In the genomic region with DNA sequence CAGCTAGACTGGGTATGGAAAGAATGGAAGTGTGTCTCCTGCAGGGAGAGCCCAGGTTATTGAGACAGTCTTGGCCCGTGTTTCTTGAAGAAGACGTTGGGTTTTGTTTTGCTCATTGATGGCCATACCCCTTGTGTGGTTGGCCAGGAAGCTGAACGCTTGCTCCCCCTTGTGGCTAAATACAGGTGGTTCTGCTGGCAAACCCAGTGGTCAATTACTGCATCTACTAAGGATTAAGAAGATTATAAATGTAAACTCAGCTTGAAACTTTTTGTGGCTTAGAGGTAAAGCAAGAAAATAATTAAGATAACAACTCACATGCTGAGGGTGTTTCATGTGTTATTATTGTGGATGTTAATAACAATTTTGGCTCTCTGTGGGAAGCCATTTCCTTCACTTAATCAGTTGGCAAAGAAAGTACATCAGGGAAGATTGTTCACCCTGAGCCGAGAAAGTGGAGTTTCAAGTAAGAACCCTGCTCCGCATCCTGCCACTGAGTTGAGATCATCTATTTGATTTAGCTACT, we compare ENCODE assay signal across 8 cellular contexts.
A peak's percentile ranks its signal among the peaks of the same experiment; 100 is the strongest.
DNase-seq lines count a peak whose midpoint lies in the region; ATAC-seq and TF ChIP-seq lines count a peak whose summit lies in the region.

No MANE protein-coding gene starts in this region.

- no TSS peak for BruUV-seq in Calu3 (replicated peaks; lab: Mats Ljungman, UMichigan)
- BruUV-seq in IMR-90 (replicated peaks; lab: Mats Ljungman, UMichigan), result no TSS peak
- BruUV-seq in PC-9 (replicated peaks; lab: Mats Ljungman, UMichigan), result no TSS peak

- H2BK5ac ChIP-seq in IMR-90 (ENCODE audit: low read depth, low read length, poor library complexity, severe bottlenecking), result peak overlapping the region; percentile 64

- no peaks in the 10 kb centered on the region for H3K9me2 ChIP-seq in PC-9 (ENCODE audit: insufficient read depth)

- H3K27me3 ChIP-seq in IMR-90 (ENCODE audit: control insufficient read depth, insufficient read depth, low read length), result no peaks in the 10 kb centered on the region
- no peaks in the 10 kb centered on the region for H3K27me3 ChIP-seq in PC-9 (ENCODE audit: insufficient read depth, low read depth)
- no peaks in the 10 kb centered on the region for H3K27me3 ChIP-seq in prostate gland (replicated peaks; ENCODE audit: insufficient read depth)

- H2AK9ac ChIP-seq in IMR-90 (replicated peaks; ENCODE audit: low read depth, low read length, poor library complexity), result no peak overlapping the region

- H3K4me3 Mint-ChIP-seq in Calu3 (ENCODE audit: low read depth, unreplicated experiment), result peak overlapping the region; percentile 43

- H2BK120ac ChIP-seq in IMR-90 (ENCODE audit: low read depth, low read length), result 0 out of 2 replicates have a peak overlapping the region, but pooled peaks have one; percentile 6

- no peaks in the 10 kb centered on the region; the same call in 1 of the 2 replicates for H4K20me1 ChIP-seq in IMR-90 (ENCODE audit: insufficient read depth, low read length)
- H4K20me1 ChIP-seq in PC-9 (ENCODE audit: insufficient read depth), result no peaks in the 10 kb centered on the region

- no peak overlapping the region for H4K5ac ChIP-seq in IMR-90 (ENCODE audit: low read depth, low read length)

- peak overlapping the region; percentile 18; the same call in 1 of the 3 replicates for H2BK15ac ChIP-seq in IMR-90 (ENCODE audit: low read depth, low read length)

- dilution Hi-C loops in IMR-90 (cut with HindIII; ENCODE audit: low sequenced_read_pairs, unreplicated experiment), result no loop called here

- H3F3A ChIP-seq in PC-9 (ENCODE audit: insufficient read depth, low read depth), result no peaks in the 10 kb centered on the region

- TF ChIP-seq POLR2A in IMR-90 (IDR thresholded peaks at IDR 0.05; ENCODE audit: low read depth, low read length), result no peak
- no peak for TF ChIP-seq POLR2A in prostate gland (IDR thresholded peaks at IDR 0.05)

- H3K4ac ChIP-seq in IMR-90 (ENCODE audit: low read depth, low read length), result peak overlapping the region; percentile 56; the same call in 1 of the 2 replicates

- no peaks in the 10 kb centered on the region for H3K27me3 Mint-ChIP-seq in Calu3 (ENCODE audit: unreplicated experiment)

- TF ChIP-seq RAD21 in IMR-90 (IDR thresholded peaks at IDR 0.05; ENCODE audit: low read length), result peak; percentile 70

- peak; percentile 80 for DNase-seq in Calu3
- DNase-seq in GM20000 (ENCODE audit: low spot score), result peak; percentile 79
- peak; percentile 74 for DNase-seq in IMR-90
- peak; percentile 41 to 63 for DNase-seq in PC-9
- DNase-seq in activated naive CD4-positive, alpha-beta T cell treated with Interleukin-2 at 50 U/mL for 16 hours, result peak; percentile 44
- DNase-seq in Right ventricle myocardium superior, result no peak
- DNase-seq in prostate gland (ENCODE audit: low spot score), result no peak
- DNase-seq in GF-D8 (lab: John Stamatoyannopoulos, UW), result no peak

- H4K91ac ChIP-seq in IMR-90 (ENCODE audit: insufficient read depth, low read depth, low read length), result no peak overlapping the region

- peaks cover 13% of the 10 kb centered on the region for H3K9me1 ChIP-seq in IMR-90 (ENCODE audit: insufficient read depth, low read length)

- no peak overlapping the region for H3K23ac ChIP-seq in IMR-90 (ENCODE audit: low read depth, low read length)

- H3K9me3 ChIP-seq in IMR-90 (ENCODE audit: control insufficient read depth, insufficient read depth, low read length) (no peaks in the 10 kb centered on the region), PC-9 (ENCODE audit: insufficient read depth, low read depth) (no peaks in the 10 kb centered on the region), prostate gland (no peaks in the 10 kb centered on the region)

- no peaks in the 10 kb centered on the region for H3K9me3 Mint-ChIP-seq in Calu3 (ENCODE audit: low read depth, unreplicated experiment)

- peaks cover 2 to 7% of the 10 kb centered on the region in 2 experiments; a peak in 1 of 4 replicates for H3K79me1 ChIP-seq in IMR-90 (ENCODE audit: low read depth in 1 of 2, low read length in 2 of 2)

- no peak overlapping the region; a peak in 1 of 4 replicates for H4K8ac ChIP-seq in IMR-90 (ENCODE audit: low read depth in 2 of 2, low read length in 2 of 2)

- H3K14ac ChIP-seq in IMR-90 (replicated peaks; ENCODE audit: low read depth, low read length), result no peak overlapping the region

- H2AK5ac ChIP-seq in IMR-90 (ENCODE audit: low read depth, low read length), result peak overlapping the region; percentile 50; the same call in 1 of the 2 replicates

- peak overlapping the region; percentile 31; the same call in 1 of the 2 replicates for H3K18ac ChIP-seq in IMR-90 (ENCODE audit: low read depth, low read length)

- H3K36me3 Mint-ChIP-seq in Calu3 (ENCODE audit: insufficient read depth, unreplicated experiment), result peaks cover 11% of the 10 kb centered on the region

- H3K4me3 ChIP-seq in IMR-90 (ENCODE audit: insufficient read depth, low read depth, low read length) (peak overlapping the region; percentile 18; the same call in 1 of the 2 replicates), PC-9 (no peak overlapping the region), prostate gland (no peak overlapping the region)

- H3K56ac ChIP-seq in IMR-90 (ENCODE audit: extremely low read depth, insufficient read depth, low read length), result 0 out of 2 replicates have a peak overlapping the region, but pooled peaks have one; percentile 1

- H3K4me1 ChIP-seq in IMR-90 (ENCODE audit: control insufficient read depth, insufficient read depth, low read length) (peaks cover 8% of the 10 kb centered on the region), PC-9 (replicated peaks; ENCODE audit: insufficient read depth) (peaks cover 27% of the 10 kb centered on the region), prostate gland (replicated peaks) (no peaks in the 10 kb centered on the region)

- H3K27ac Mint-ChIP-seq in Calu3 (ENCODE audit: unreplicated experiment), result peak overlapping the region; percentile 69

- POLR2A ChIA-PET in IMR-90 (lab: Charles Lee; ENCODE audit: unreplicated experiment) (interaction anchor here (0.5 kb wide), 1 partner anchor 468 kb away, joined by 3 read pairs; no protein-coding TSS in a partner anchor), PC-9 (lab: Charles Lee; ENCODE audit: unreplicated experiment) (interaction anchor here (0.6 kb wide), 1 partner anchor 237 kb away, joined by 3 read pairs; no protein-coding TSS in a partner anchor)

- no peak overlapping the region for H2BK20ac ChIP-seq in IMR-90 (ENCODE audit: low read depth, low read length)

- H3K36me3 ChIP-seq in IMR-90 (ENCODE audit: control insufficient read depth, insufficient read depth, low read length) (no peaks in the 10 kb centered on the region), PC-9 (ENCODE audit: low read depth) (no peaks in the 10 kb centered on the region), prostate gland (no peaks in the 10 kb centered on the region)

- in situ Hi-C loops in IMR-90 (cut with MboI; ENCODE audit: low sequenced_read_pairs), result no loop called here

- peaks cover 66% of the 10 kb centered on the region for H3K4me1 Mint-ChIP-seq in Calu3 (ENCODE audit: low read depth, unreplicated experiment)

- H3K9ac ChIP-seq in IMR-90 (ENCODE audit: low read depth, low read length), result no peak overlapping the region

- intact Hi-C loops in Calu3 (cut with micrococcal nuclease; ENCODE audit: unreplicated experiment), result loop anchor here (5.0 kb wide), 1 partner anchor 94 kb away; a partner anchor contains a TSS
- intact Hi-C loops in IMR-90 (cut with micrococcal nuclease), result loop anchor here (2.0 to 5.0 kb wide), 2 partner anchors 43 to 186 kb away; no protein-coding TSS in a partner anchor
- intact Hi-C loops in PC-9 (cut with micrococcal nuclease; ENCODE audit: unreplicated experiment), result loop anchor here (2.0 to 5.0 kb wide), 4 partner anchors 45 to 187 kb away; a partner anchor contains a TSS
- intact Hi-C loops in Right ventricle myocardium superior (cut with DNase I), result no loop called here
- intact Hi-C loops in prostate gland (cut with DNase I), result no loop called here

- WGBS in IMR-90 (ENCODE audit: extremely low coverage in 2 of 2, insufficient read length in 1 of 2), 2 experiments, result no CpG with 5 or more reads among the region's 5 CpGs
- 32% methylated on average over 5 of the region's 5 CpGs for WGBS in prostate gland

- peaks cover 87% of the 10 kb centered on the region for H3K79me2 ChIP-seq in PC-9 (ENCODE audit: low read depth)

- CTCF ChIA-PET in Calu3 (lab: Charles Lee) (interaction anchor here (0.8 to 1.5 kb wide), 6 partner anchors 10 to 186 kb away, joined by 3 to 5 read pairs (median 4); no protein-coding TSS in a partner anchor), IMR-90 (lab: Yijun Ruan, JAX) (interaction anchor here (0.5 to 1.7 kb wide), 11 partner anchors 9 to 502 kb away, joined by 3 to 5 read pairs (median 4); a partner anchor contains a TSS), PC-9 (lab: Charles Lee) (interaction anchor here (0.7 to 1.0 kb wide), 2 partner anchors 41 to 99 kb away, joined by 3 to 4 read pairs; no protein-coding TSS in a partner anchor)

- TF ChIP-seq CTCF in Calu3 (IDR thresholded peaks at IDR 0.05; ENCODE audit: unreplicated experiment) (peak; percentile 87), GM20000 (IDR thresholded peaks at IDR 0.05; ENCODE audit: extremely low read depth, missing control alignments) (peak; percentile 82), IMR-90 (conservative IDR thresholded peaks at IDR 0.05; ENCODE audit: low read depth, low read length) (peak; percentile 79), PC-9 (conservative IDR thresholded peaks at IDR 0.05) (peak; percentile 88), prostate gland (IDR thresholded peaks at IDR 0.05) (peak; percentile 31 to 69 (median 62))

- H3K27ac ChIP-seq in IMR-90 (ENCODE audit: insufficient read depth, low read length) (no peak overlapping the region), PC-9 (no peak overlapping the region), prostate gland (no peak overlapping the region)

- ATAC-seq in IMR-90 (ENCODE audit: low read depth), result peak; percentile 69
- peak; percentile 87 for ATAC-seq in Right ventricle myocardium superior (ENCODE audit: poor library complexity)

- H3K4me2 ChIP-seq in IMR-90 (ENCODE audit: low read depth, low read length) (peak overlapping the region; percentile 83), PC-9 (no peak overlapping the region)

- H2AFZ ChIP-seq in IMR-90 (replicated peaks; ENCODE audit: low read length, poor library complexity) (peak overlapping the region; percentile 85), PC-9 (no peak overlapping the region)

TF ChIP-seq in IMR-90, 13 proteins besides CTCF, POLR2A, EP300 and RAD21:
- no peak for TF ChIP-seq MAFK (IDR thresholded peaks at IDR 0.05; ENCODE audit: low read depth, low read length)
- TF ChIP-seq SMC3 (IDR thresholded peaks at IDR 0.05; ENCODE audit: low read depth, low read length), result peak; percentile 79
- no peak for TF ChIP-seq MAZ (IDR thresholded peaks at IDR 0.05; ENCODE audit: borderline replicate concordance, low read depth, low read length)
- TF ChIP-seq RCOR1 (IDR thresholded peaks at IDR 0.05; ENCODE audit: insufficient replicate concordance, low read length), result no peak
- TF ChIP-seq BHLHE40 (IDR thresholded peaks at IDR 0.05; ENCODE audit: low read depth, low read length), result no peak
- TF ChIP-seq FOS (IDR thresholded peaks at IDR 0.05; ENCODE audit: low read depth, low read length), result no peak

Comparison
In these comparisons a context has a peak if more than half of its experiments do, and no peak if none do; other contexts are left out.
1. DNase-seq: peak in Calu3 (single experiment), GM20000 (single experiment), IMR-90 (single experiment), PC-9 (2 of 2) and activated naive CD4-positive, alpha-beta T cell treated with Interleukin-2 at 50 U/mL for 16 hours (single experiment); none in Right ventricle myocardium superior (single experiment), prostate gland (single experiment) and GF-D8 (single experiment).
2. intact Hi-C loops: an anchor here in Calu3 (5.0 kb wide), IMR-90 (2.0 to 5.0 kb wide) and PC-9 (2.0 to 5.0 kb wide); none called in Right ventricle myocardium superior and prostate gland.
3. Peak in every context shown above with its lines, with median percentiles within 50 percentile points of each other: CTCF ChIP-seq.